In genomic region chr21:34890258-34890723, GRCh38 we compare ENCODE assay signal across 9 cellular contexts.
DNase-seq lines count a peak whose midpoint lies in the region; ATAC-seq, FAIRE-seq and TF ChIP-seq lines count a peak whose summit lies in the region.
"Had no signal": no experiment of that assay in that cellular context is flagged by ENCODE, and none has a peak within 500 bp of the region (broad histone marks: within the 10 kb centered on the region; RNA-seq: fewer than 3 reads in every experiment).

No MANE protein-coding gene starts in this region.

- TF ChIP-seq POLR2A in HCT116 (IDR thresholded peaks at IDR 0.05; ENCODE audit: borderline replicate concordance, extremely low read depth, insufficient read depth, insufficient read length) (no peak), GM12878 (IDR thresholded peaks at IDR 0.05; ENCODE audit: low read depth, low read length) (no peak)

- no peak for FAIRE-seq in GM12878 (lab: Jason Lieb, UNC)
- FAIRE-seq: endometrium had no signal

- intact Hi-C loops in HCT116 (cut with micrococcal nuclease) (no loop called here), GM12878 (cut with micrococcal nuclease; ENCODE audit: unreplicated experiment) (loop anchor here (1.0 to 5.0 kb wide), 2 partner anchors 510 to 952 kb away; no protein-coding TSS in a partner anchor), mucosa of descending colon (cut with DNase I, micrococcal nuclease) (loop anchor here (5.0 to 10.0 kb wide), 2 partner anchors 155 to 512 kb away; partner anchors contain the start of gene RUNX1 (in 1 of the 2)), head of caudate nucleus (cut with DNase I) (no loop called here)

- SMC1A ChIA-PET in GM12878 (lab: Charles Lee; ENCODE audit: uncharacterized antibody, unreplicated experiment), result interaction anchor here (1.2 kb wide), 1 partner anchor 307 kb away, joined by 3 read pairs; no protein-coding TSS in a partner anchor

- in situ Hi-C loops in GM12878 (cut with MboI), result no loop called here

- no peak for TF ChIP-seq EP300 in GM12878 (IDR thresholded peaks at IDR 0.05; ENCODE audit: borderline replicate concordance in 1 of 2, control insufficient read depth in 1 of 2, low read depth in 2 of 2, low read length in 2 of 2)

- H3K4me1 ChIP-seq in HCT116 (ENCODE audit: control insufficient read depth in 1 of 2, insufficient read depth in 2 of 2, low read length in 2 of 2), result peaks cover 17 to 31% of the 10 kb centered on the region in 2 experiments
- peaks cover 5% of the 10 kb centered on the region for H3K4me1 ChIP-seq in GM12878 (ENCODE audit: control insufficient read depth, insufficient read depth, low read length)
- H3K4me1 ChIP-seq in mucosa of descending colon (ENCODE audit: low read depth), result peaks cover 7% of the 10 kb centered on the region

- no peak for ATAC-seq in HCT116
- ATAC-seq in GM12878, result no peak
- no peak for ATAC-seq in mucosa of descending colon

- DNase-seq in A172 (ENCODE audit: low spot score), result peak; percentile 60
- no peak for DNase-seq in HCT116 (ENCODE audit: low read depth, low spot score)
- no peak for DNase-seq in GM12878 (ENCODE audit: low read depth, low spot score)
- no peak for DNase-seq in mucosa of descending colon
- DNase-seq in SHP77 (lab: John Stamatoyannopoulos, UW), result no peak
- no peak for DNase-seq in SW 1271 (lab: John Stamatoyannopoulos, UW)
- DNase-seq in medulla oblongata (ENCODE audit: extremely low spot score), result no peak
- DNase-seq in head of caudate nucleus, result no peak

- H4K20me1 ChIP-seq in HCT116 (ENCODE audit: insufficient read depth) (no peaks in the 10 kb centered on the region), GM12878 (ENCODE audit: control insufficient read depth, insufficient read depth) (no peaks in the 10 kb centered on the region)

- no peak for TF ChIP-seq RAD21 in HCT116 (IDR thresholded peaks at IDR 0.05; ENCODE audit: low read depth)
- TF ChIP-seq RAD21 in GM12878 (IDR thresholded peaks at IDR 0.05; ENCODE audit: insufficient read depth, low read depth, low read length), result no peak

- H3K9ac ChIP-seq in HCT116 (ENCODE audit: low read length) (peak overlapping the region; percentile 87), GM12878 (ENCODE audit: control insufficient read depth, insufficient read depth, low read length) (no peak overlapping the region; the same call in 1 of the 2 replicates)

- H3K27me3 ChIP-seq in HCT116 (ENCODE audit: insufficient read depth, low read length), result no peaks in the 10 kb centered on the region
- peaks cover 3 to 9% of the 10 kb centered on the region in 2 experiments for H3K27me3 ChIP-seq in GM12878 (replicated peaks in 1 of 2; ENCODE audit: control insufficient read depth in 2 of 2, insufficient read depth in 2 of 2, low read length in 1 of 2)

- H3K36me3 ChIP-seq in HCT116 (ENCODE audit: control insufficient read depth in 1 of 2, insufficient read depth in 2 of 2, low read length in 2 of 2) (no peaks in the 10 kb centered on the region), GM12878 (ENCODE audit: control insufficient read depth in 2 of 2, insufficient read depth in 2 of 2, low read length in 1 of 2) (no peaks in the 10 kb centered on the region), mucosa of descending colon (ENCODE audit: low read depth) (no peaks in the 10 kb centered on the region)

- peak overlapping the region; percentile 93; the same call in 1 of the 2 replicates for H3K27ac ChIP-seq in HCT116 (ENCODE audit: low read depth, low read length)
- H3K27ac ChIP-seq in GM12878 (ENCODE audit: control insufficient read depth, insufficient read depth), result no peak overlapping the region

- H3K4me3 ChIP-seq in HCT116 (replicated peaks in 1 of 2; ENCODE audit: low read depth in 1 of 2, low read length in 2 of 2) (peak overlapping the region in 1 of 2 experiments; percentile 81; a peak in 2 of 4 replicates), GM12878 (peak overlapping the region; percentile 72; the same call in 1 of the 2 replicates), mucosa of descending colon (peak overlapping the region; percentile 38)

- CTCF ChIA-PET in HCT116 (lab: Charles Lee) (interaction anchor here (0.8 to 4.6 kb wide), 15 partner anchors 10 to 950 kb away, joined by 3 to 31 read pairs (median 4); no protein-coding TSS in a partner anchor), GM12878 (lab: Yijun Ruan, JAX) (interaction anchor here (0.7 to 1.6 kb wide), 10 partner anchors 10 to 949 kb away, joined by 3 to 11 read pairs (median 4); no protein-coding TSS in a partner anchor)

- H3K79me2 ChIP-seq in HCT116 (ENCODE audit: insufficient read depth, low read length), result peaks cover 28% of the 10 kb centered on the region
- H3K79me2 ChIP-seq in GM12878 (ENCODE audit: control insufficient read depth, insufficient read depth, low read length), result no peaks in the 10 kb centered on the region; the same call in none of the 2 replicates

- POLR2A ChIA-PET in HCT116 (lab: Charles Lee) (interaction anchor here (0.9 to 3.2 kb wide), 4 partner anchors 92 to 510 kb away, joined by 3 to 17 read pairs (median 8); no protein-coding TSS in a partner anchor), GM12878 (lab: Charles Lee) (no interaction called here)

- no peaks in the 10 kb centered on the region for H3K9me2 ChIP-seq in HCT116 (ENCODE audit: insufficient read depth)

- no peak for TF ChIP-seq CTCF in HCT116 (IDR thresholded peaks at IDR 0.05 in 2 of 3, conservative IDR thresholded peaks at IDR 0.05 in 1 of 3; ENCODE audit: borderline replicate concordance in 1 of 3, insufficient read depth in 1 of 3, low read depth in 2 of 3, low read length in 2 of 3)
- no peak for TF ChIP-seq CTCF in GM12878 (IDR thresholded peaks at IDR 0.05 in 2 of 3, conservative IDR thresholded peaks at IDR 0.05 in 1 of 3; ENCODE audit: control insufficient read depth in 2 of 3, extremely low read depth in 1 of 3, insufficient read depth in 1 of 3, low read depth in 3 of 3, low read length in 3 of 3)
- TF ChIP-seq CTCF in mucosa of descending colon (IDR thresholded peaks at IDR 0.05), result no peak

- H3K4me2 ChIP-seq in HCT116 (ENCODE audit: low read length), result peak overlapping the region; percentile 100
- H3K4me2 ChIP-seq in GM12878 (ENCODE audit: control insufficient read depth, insufficient read depth), result peak overlapping the region; percentile 68

- H2AFZ ChIP-seq in HCT116 (ENCODE audit: low read depth, low read length, poor library complexity, severe bottlenecking) (no peak overlapping the region), GM12878 (ENCODE audit: control insufficient read depth, low read depth, low read length) (peak overlapping the region; percentile 48; the same call in 1 of the 2 replicates)

- BruUV-seq in HCT116 (replicated peaks; lab: Mats Ljungman, UMichigan), result no TSS peak
- no TSS peak for BruUV-seq in GM12878 (replicated peaks; lab: Mats Ljungman, UMichigan)

- WGBS in GM12878 (ENCODE audit: insufficient coverage, insufficient replicate concordance, low lambda C conversion rate, missing lambda C conversion rate), result 9% methylated on average over 39 of the region's 39 CpGs

- RAD21 ChIA-PET in HCT116 (lab: Charles Lee; ENCODE audit: low non-redundant PET in 1 of 2, low total read pairs in 2 of 2, uncharacterized antibody in 2 of 2, unreplicated experiment in 2 of 2) (interaction anchor here (0.6 to 1.4 kb wide), 8 partner anchors 45 to 618 kb away, joined by 3 to 10 read pairs (median 4); no protein-coding TSS in a partner anchor), GM12878 (lab: Charles Lee; ENCODE audit: unreplicated experiment) (interaction anchor here (0.6 to 4.9 kb wide), 10 partner anchors 32 to 1139 kb away, joined by 3 to 28 read pairs (median 4); no protein-coding TSS in a partner anchor)

- H3K9me3 ChIP-seq in HCT116 (ENCODE audit: control insufficient read depth in 1 of 2, insufficient read depth in 1 of 2, low read depth in 1 of 2, low read length in 2 of 2), result no peaks in the 10 kb centered on the region
- H3K9me3 ChIP-seq in GM12878 (replicated peaks; ENCODE audit: control insufficient read depth, insufficient read depth, low read length), result no peaks in the 10 kb centered on the region; the same call in 2 of the 3 replicates
- H3K9me3 ChIP-seq in mucosa of descending colon, result no peaks in the 10 kb centered on the region

TF ChIP-seq in HCT116, 20 proteins besides CTCF, POLR2A, EP300 and RAD21:
- TF ChIP-seq SIN3A (IDR thresholded peaks at IDR 0.05; ENCODE audit: low read depth) (no peak), ZFX (IDR thresholded peaks at IDR 0.05) (no peak), ZNF274 (IDR thresholded peaks at IDR 0.05; ENCODE audit: low read depth, low read length) (no peak), TCF7L2 (IDR thresholded peaks at IDR 0.05; ENCODE audit: borderline replicate concordance, extremely low read depth, insufficient read depth, insufficient read length) (peak; percentile 24)

TF ChIP-seq in GM12878, 131 proteins besides CTCF, POLR2A, EP300 and RAD21:
- TF ChIP-seq USF2 (IDR thresholded peaks at IDR 0.05; ENCODE audit: borderline replicate concordance, low read depth, low read length), result no peak
- TF ChIP-seq EED (IDR thresholded peaks at IDR 0.05; ENCODE audit: low read depth), result 0 out of 2 replicates have a peak, but pooled peaks have one; percentile 2

Comparison
In these comparisons a context has a peak if more than half of its experiments do, and no peak if none do; other contexts are left out.
1. intact Hi-C loops: an anchor here in GM12878 (1.0 to 5.0 kb wide) and mucosa of descending colon (5.0 to 10.0 kb wide); none called in HCT116 and head of caudate nucleus.